ENCODE assay signal across 8 cellular contexts in the genomic region with DNA sequence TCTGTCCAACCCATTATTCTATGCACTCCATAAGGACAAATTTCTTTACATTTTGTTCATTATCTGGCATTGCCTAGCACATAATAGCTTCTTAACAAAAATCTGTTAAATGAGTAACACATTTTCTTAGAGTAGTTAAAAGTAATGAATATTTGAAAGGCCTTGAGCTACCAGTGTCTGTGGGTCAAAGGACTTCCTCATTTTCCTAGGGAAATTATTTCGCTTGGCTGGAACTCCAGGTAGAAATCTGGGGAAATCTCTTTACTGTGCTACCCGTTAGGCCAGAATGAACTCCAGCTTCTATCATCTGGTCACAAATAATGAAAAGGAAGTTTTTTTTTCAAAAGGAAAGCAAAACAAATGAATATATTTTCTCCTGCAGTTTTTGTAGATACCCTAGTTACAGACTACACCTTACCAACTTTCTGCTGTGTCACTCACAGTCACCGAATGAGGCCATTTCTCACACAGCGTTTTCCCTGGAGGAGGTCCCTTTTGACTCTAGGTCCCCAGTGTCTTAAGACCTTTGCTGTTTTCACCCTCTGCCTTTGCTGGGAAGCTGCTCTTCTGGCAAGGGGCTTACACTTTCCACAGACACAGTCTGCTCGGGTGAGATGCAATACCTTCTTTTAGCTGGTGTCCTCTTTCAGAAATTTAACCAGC. TPM values are rescaled to one million over a fixed set of nuclear protein-coding genes. Genes with fewer than 3 reads are reported as not detected.
DNase-seq lines count a peak whose midpoint lies in the region; TF ChIP-seq lines count a peak whose summit lies in the region.

No MANE protein-coding gene starts in this region.

- TF ChIP-seq POLR2A in tibial nerve (IDR thresholded peaks at IDR 0.05) = no peak

- no peak overlapping the region; the same call in 1 of the 2 replicates for H2AFZ ChIP-seq in OCI-LY1 (ENCODE audit: low read length)

- H3K4me1 ChIP-seq in BLaER1 (peaks cover 30% of the 10 kb centered on the region), OCI-LY1 (ENCODE audit: insufficient read depth, low read length, severe bottlenecking) (peaks cover 35% of the 10 kb centered on the region), tibial nerve (peaks cover 0 to 30% (median 8%) of the 10 kb centered on the region in 4 donors)

- H3F3A ChIP-seq in OCI-LY1 (ENCODE audit: insufficient read depth, low read length) = no peaks in the 10 kb centered on the region

- H3K79me2 ChIP-seq in OCI-LY1 (ENCODE audit: insufficient read depth, low read length) = no peaks in the 10 kb centered on the region

- H3K4me3 ChIP-seq in BLaER1 (peak overlapping the region; percentile 60), OCI-LY1 (ENCODE audit: low read depth, low read length, poor library complexity, severe bottlenecking) (peak overlapping the region; percentile 55), fibroblast of villous mesenchyme (ENCODE audit: low read depth, low read length) (peak overlapping the region; percentile 61), tibial nerve (peak overlapping the region; percentile 24 to 51 (median 46))

- H4K20me1 ChIP-seq in BLaER1 = no peaks in the 10 kb centered on the region
- H4K20me1 ChIP-seq in OCI-LY1 (ENCODE audit: insufficient read depth, low read length) = no peaks in the 10 kb centered on the region

- TF ChIP-seq CTCF in GM20000 (IDR thresholded peaks at IDR 0.05; ENCODE audit: extremely low read depth, missing control alignments) = no peak
- TF ChIP-seq CTCF in OCI-LY1 (IDR thresholded peaks at IDR 0.05; ENCODE audit: low read length) = no peak
- TF ChIP-seq CTCF in fibroblast of villous mesenchyme (IDR thresholded peaks at IDR 0.05; ENCODE audit: insufficient read depth, low read depth, low read length) = no peak
- no peak for TF ChIP-seq CTCF in tibial nerve (IDR thresholded peaks at IDR 0.05)

- no peak for TF ChIP-seq EP300 in tibial nerve (IDR thresholded peaks at IDR 0.05)

- H3K9me2 ChIP-seq in OCI-LY1 (ENCODE audit: low read depth, low read length) = no peaks in the 10 kb centered on the region

- H3K27ac ChIP-seq in BLaER1 (peak overlapping the region; percentile 51), OCI-LY1 (ENCODE audit: low read depth, low read length, poor library complexity, severe bottlenecking) (peak overlapping the region; percentile 16), tibial nerve (peak overlapping the region in 3 of 4 donors; percentile 64 to 79 (median 72))

- no peaks in the 10 kb centered on the region for H3K27me3 ChIP-seq in BLaER1
- no peaks in the 10 kb centered on the region for H3K27me3 ChIP-seq in OCI-LY1 (ENCODE audit: insufficient read depth, low read length)
- H3K27me3 ChIP-seq in tibial nerve = no peaks in the 10 kb centered on the region

- H3K36me3 ChIP-seq in BLaER1 (no peaks in the 10 kb centered on the region), OCI-LY1 (ENCODE audit: insufficient read depth, low read length) (no peaks in the 10 kb centered on the region), tibial nerve (peaks cover 0 to 41% (median 0%) of the 10 kb centered on the region in 3 donors)

- DNase-seq in GM20000 (ENCODE audit: low spot score) (peak; percentile 13), fibroblast of villous mesenchyme (ENCODE audit: low read depth) (peak; percentile 22), tibial nerve (ENCODE audit: low spot score in 2 of 2) (no peak), NCI-H2227 (lab: John Stamatoyannopoulos, UW; ENCODE audit: unreplicated experiment) (no peak), NCI-H1105 (lab: John Stamatoyannopoulos, UW) (no peak), ureter (ENCODE audit: low spot score) (no peak)

- H3K9ac ChIP-seq in BLaER1 (peak overlapping the region; percentile 70; the same call in 1 of the 2 replicates), OCI-LY1 (ENCODE audit: low read length) (peak overlapping the region; percentile 55)

- H3K9me3 ChIP-seq in BLaER1 (no peaks in the 10 kb centered on the region), OCI-LY1 (ENCODE audit: low read length) (no peaks in the 10 kb centered on the region), tibial nerve (peaks cover 0 to 3% (median 0%) of the 10 kb centered on the region in 4 donors)

- WGBS in tibial nerve, 2 donors = 33 to 40% methylated on average over 5 of the region's 5 CpGs

- peak overlapping the region; percentile 73 for H3K4me2 ChIP-seq in BLaER1
- peak overlapping the region; percentile 77 for H3K4me2 ChIP-seq in OCI-LY1 (ENCODE audit: low read length)

RNA-seq across cellular contexts. Expression of a gene that starts 1.6 kb away (rescaled TPM):
- 18.0 and 40.6 TPM in 2 replicates for total RNA-seq in fibroblast of villous mesenchyme
- 10 to 100 TPM; 10.3 to 19.0 (median 13.3) TPM for total RNA-seq in tibial nerve
- total RNA-seq in ureter = 15.9 TPM

RNA-seq across cellular contexts. Expression of a gene that starts 28.8 kb away (rescaled TPM):
- total RNA-seq in fibroblast of villous mesenchyme (15.8 and 21.2 TPM in 2 replicates), tibial nerve (10 to 100 TPM in 1 of 4 donors, 1 to 10 TPM in 3; 5.9 to 12.7 (median 7.1) TPM), ureter (8.1 TPM)

Comparison
In these comparisons a context has a peak if more than half of its experiments do, and no peak if none do; other contexts are left out.
1. H3K27ac ChIP-seq: peak in every context shown above with its lines; median percentile 72 in tibial nerve; 51 in BLaER1; 16 in OCI-LY1.
2. DNase-seq: peak in GM20000 (single experiment) and fibroblast of villous mesenchyme (single experiment); none in tibial nerve (0 of 2), NCI-H2227 (single experiment), NCI-H1105 (single experiment) and ureter (single experiment).
3. Peak in every context shown above with its lines, with median percentiles within 50 percentile points of each other: H3K4me3 ChIP-seq.